8 cellular contexts compared by ENCODE assay signal in the genomic region with DNA sequence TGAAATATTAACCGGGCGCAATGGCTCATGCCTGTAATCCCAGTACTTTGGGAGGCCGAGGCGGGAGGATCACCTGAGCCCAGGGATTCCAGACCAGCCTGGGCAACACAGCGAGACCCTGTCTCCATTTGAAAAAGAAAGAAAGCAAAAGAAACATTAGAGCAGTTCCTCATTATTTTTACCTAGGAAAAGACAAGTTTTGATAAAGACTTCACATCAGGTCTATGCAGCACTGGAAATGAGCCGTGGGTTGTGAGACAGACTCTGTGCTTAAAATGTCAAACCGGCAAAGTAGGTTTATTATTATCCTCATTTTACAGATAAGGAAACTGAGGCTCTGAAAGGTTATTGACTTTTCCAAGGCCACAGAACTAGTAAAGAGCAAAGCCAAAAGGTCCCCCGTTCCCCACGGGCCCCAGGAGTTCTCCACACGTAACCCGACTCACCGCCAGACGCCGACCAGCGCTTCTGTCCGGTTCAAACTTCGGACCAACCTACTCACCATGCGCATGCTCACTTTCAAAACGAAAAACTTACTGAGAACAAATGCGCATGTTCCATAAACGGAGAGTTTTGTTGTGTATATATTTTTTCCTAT. TPM values are rescaled to one million over a fixed set of nuclear protein-coding genes. Genes with fewer than 3 reads are reported as not detected.
DNase-seq lines count a peak whose midpoint lies in the region; ATAC-seq and TF ChIP-seq lines count a peak whose summit lies in the region.

No MANE protein-coding gene starts in this region.

- H3K9ac ChIP-seq in ES-I3 (ENCODE audit: low read depth, low read length), result peak overlapping the region; percentile 93
- H3K9ac ChIP-seq in HCT116 (ENCODE audit: low read length), result peak overlapping the region; percentile 87
- H3K9ac ChIP-seq in NT2/D1 (ENCODE audit: insufficient read length, low read depth), result peak overlapping the region; percentile 93

- peaks cover 5% of the 10 kb centered on the region; the same call in 1 of the 2 replicates for H4K20me1 ChIP-seq in HCT116 (ENCODE audit: insufficient read depth)

- RAD21 ChIA-PET in HCT116 (lab: Charles Lee; ENCODE audit: low non-redundant PET in 1 of 2, low total read pairs in 2 of 2, uncharacterized antibody in 2 of 2, unreplicated experiment in 2 of 2), result no interaction called here

- no peaks in the 10 kb centered on the region for H3K27me3 ChIP-seq in HCT116 (ENCODE audit: insufficient read depth, low read length)
- no peaks in the 10 kb centered on the region for H3K27me3 ChIP-seq in NT2/D1 (ENCODE audit: insufficient read depth, insufficient read length)
- H3K27me3 ChIP-seq in mononuclear cell (ENCODE audit: insufficient read depth, low read length), result no peaks in the 10 kb centered on the region

- DNase-seq in HCT116 (ENCODE audit: low read depth, low spot score) (no peak), NT2/D1 (ENCODE audit: low read depth, low spot score) (no peak), coronary artery (ENCODE audit: low spot score) (no peak), posterior vena cava (ENCODE audit: low spot score) (no peak), COR-L47 (lab: John Stamatoyannopoulos, UW) (no peak), dedifferentiated amniotic fluid mesenchymal stem cell (ENCODE audit: extremely low spot score) (no peak)

- POLR2A ChIA-PET in HCT116 (lab: Charles Lee), result interaction anchor here (1.4 to 1.5 kb wide), 2 partner anchors 22 to 34 kb away, joined by 3 to 4 read pairs; no protein-coding TSS in a partner anchor

- CTCF ChIA-PET in HCT116 (lab: Charles Lee), result interaction anchor here (1.0 to 2.9 kb wide), 2 partner anchors 22 to 33 kb away, joined by 3 to 15 read pairs; no protein-coding TSS in a partner anchor

- no peaks in the 10 kb centered on the region for H3K36me3 ChIP-seq in ES-I3 (ENCODE audit: insufficient read depth, low read length)
- H3K36me3 ChIP-seq in HCT116 (ENCODE audit: control insufficient read depth in 1 of 2, insufficient read depth in 2 of 2, low read length in 2 of 2), result peaks cover 5 to 11% of the 10 kb centered on the region in 2 experiments; a peak in 2 of 4 replicates
- peaks cover 29% of the 10 kb centered on the region for H3K36me3 ChIP-seq in NT2/D1 (ENCODE audit: insufficient read depth, insufficient read length, low read length)

- TF ChIP-seq CTCF in HCT116 (IDR thresholded peaks at IDR 0.05 in 2 of 3, conservative IDR thresholded peaks at IDR 0.05 in 1 of 3; ENCODE audit: borderline replicate concordance in 1 of 3, insufficient read depth in 1 of 3, low read depth in 2 of 3, low read length in 2 of 3) (no peak), coronary artery (IDR thresholded peaks at IDR 0.05) (no peak)

- H3K9me3 ChIP-seq in ES-I3 (ENCODE audit: control insufficient read depth, insufficient read depth, low read length), result no peaks in the 10 kb centered on the region
- H3K9me3 ChIP-seq in HCT116 (ENCODE audit: control insufficient read depth in 1 of 2, insufficient read depth in 1 of 2, low read depth in 1 of 2, low read length in 2 of 2), result no peaks in the 10 kb centered on the region
- no peaks in the 10 kb centered on the region for H3K9me3 ChIP-seq in NT2/D1 (ENCODE audit: insufficient read depth, low read length)
- no peaks in the 10 kb centered on the region for H3K9me3 ChIP-seq in mononuclear cell (ENCODE audit: low read depth, low read length)

- intact Hi-C loops in HCT116 (cut with micrococcal nuclease), result no loop called here
- intact Hi-C loops in posterior vena cava (cut with DNase I), result no loop called here

- H3K9me2 ChIP-seq in HCT116 (ENCODE audit: insufficient read depth), result no peaks in the 10 kb centered on the region

- H3K4me1 ChIP-seq in ES-I3 (ENCODE audit: insufficient read depth, low read length) (peaks cover 9% of the 10 kb centered on the region; the same call in 1 of the 2 replicates), HCT116 (ENCODE audit: control insufficient read depth in 1 of 2, insufficient read depth in 2 of 2, low read length in 2 of 2) (peaks cover 13 to 30% of the 10 kb centered on the region in 2 experiments), NT2/D1 (ENCODE audit: insufficient read depth, insufficient read length) (no peaks in the 10 kb centered on the region), mononuclear cell (ENCODE audit: insufficient read depth, low read length) (peaks cover 40% of the 10 kb centered on the region)

- TF ChIP-seq POLR2A in HCT116 (IDR thresholded peaks at IDR 0.05; ENCODE audit: borderline replicate concordance, extremely low read depth, insufficient read depth, insufficient read length), result peak; percentile 85

- BruUV-seq in HCT116 (replicated peaks; lab: Mats Ljungman, UMichigan), result TSS peak; percentile 89

- H3K27ac ChIP-seq in HCT116 (ENCODE audit: low read depth, low read length), result peak overlapping the region; percentile 60
- peak overlapping the region; percentile 89 to 90 for H3K27ac ChIP-seq in coronary artery

- peak overlapping the region; percentile 27 for H2AFZ ChIP-seq in HCT116 (ENCODE audit: low read depth, low read length, poor library complexity, severe bottlenecking)

- H3K79me2 ChIP-seq in HCT116 (ENCODE audit: insufficient read depth, low read length), result peaks cover 74% of the 10 kb centered on the region

- H3K4me2 ChIP-seq in HCT116 (ENCODE audit: low read length), result peak overlapping the region; percentile 84

- no peak for TF ChIP-seq RAD21 in HCT116 (IDR thresholded peaks at IDR 0.05; ENCODE audit: low read depth)

- peak; percentile 76 for ATAC-seq in HCT116

- H3K4me3 ChIP-seq in HCT116 (replicated peaks in 1 of 2; ENCODE audit: low read depth in 1 of 2, low read length in 2 of 2) (peak overlapping the region; percentile 83 to 84), NT2/D1 (ENCODE audit: insufficient read length, low read depth) (peak overlapping the region; percentile 78), coronary artery (peak overlapping the region; percentile 88), mononuclear cell (ENCODE audit: low read length) (peak overlapping the region; percentile 79)

TF ChIP-seq in HCT116, 20 proteins besides CTCF, POLR2A, EP300 and RAD21:
- TF ChIP-seq SRF (IDR thresholded peaks at IDR 0.05; ENCODE audit: low read depth) (no peak), EZH2 (IDR thresholded peaks at IDR 0.05) (no peak), POLR2AphosphoS5 (IDR thresholded peaks at IDR 0.05; ENCODE audit: low read depth, low read length) (peak; percentile 73; the same call in 1 of the 2 replicates), CEBPB (IDR thresholded peaks at IDR 0.05; ENCODE audit: low read depth) (no peak), FOSL1 (IDR thresholded peaks at IDR 0.05; ENCODE audit: low read depth) (no peak), CBX3 (IDR thresholded peaks at IDR 0.05; ENCODE audit: low read depth) (no peak), JUND (IDR thresholded peaks at IDR 0.05) (no peak), ZBTB33 (IDR thresholded peaks at IDR 0.05; ENCODE audit: extremely low read depth, insufficient replicate concordance, low read length) (peak; percentile 22)
- TF ChIP-seq, protein P1, sequence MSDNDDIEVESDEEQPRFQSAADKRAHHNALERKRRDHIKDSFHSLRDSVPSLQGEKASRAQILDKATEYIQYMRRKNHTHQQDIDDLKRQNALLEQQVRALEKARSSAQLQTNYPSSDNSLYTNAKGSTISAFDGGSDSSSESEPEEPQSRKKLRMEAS (IDR thresholded peaks at IDR 0.05), result no peak; the same call in 1 of the 2 replicates

RNA-seq across cellular contexts. Expression of gene TUBD1, which starts 0.4 kb away (rescaled TPM):
- 13.0 TPM for total RNA-seq in HCT116 (2021; ENCODE audit: unreplicated experiment)
- polyA plus RNA-seq in HCT116 (2012), result 7.9 and 11.9 TPM in 2 replicates
- total RNA-seq in mononuclear cell, result 6.6 TPM
- 1 to 10 TPM; 3.9 to 7.8 TPM for total RNA-seq in posterior vena cava

RNA-seq across cellular contexts. Expression of gene RPS6KB1, which starts 0.6 kb away (rescaled TPM):
- total RNA-seq in HCT116 (2021; ENCODE audit: unreplicated experiment), result 75.7 TPM
- 19.3 and 30.2 TPM in 2 replicates for polyA plus RNA-seq in HCT116 (2012)
- 86.8 TPM for total RNA-seq in mononuclear cell
- 10 to 100 TPM; 31.7 to 41.0 TPM for total RNA-seq in posterior vena cava
